In genomic region chr10:123203393-123204126, GRCh38 we compare ENCODE assay signal across 2 cellular contexts.
TF ChIP-seq lines count a peak whose summit lies in the region.

No MANE protein-coding gene starts in this region.

TF ChIP-seq in A549, 52 proteins besides CTCF, POLR2A, EP300 and RAD21:
- TF ChIP-seq EHMT2 (IDR thresholded peaks at IDR 0.05; ENCODE audit: low read depth) (no peak), ZSCAN20 (CRISPR knock-in tag; IDR thresholded peaks at IDR 0.05) (no peak), JUN (IDR thresholded peaks at IDR 0.05) (no peak), MYC (IDR thresholded peaks at IDR 0.05; ENCODE audit: borderline replicate concordance, low read length) (no peak), JUNB (IDR thresholded peaks at IDR 0.05) (peak; percentile 41; the same call in 1 of the 2 replicates), RARB (CRISPR knock-in tag; IDR thresholded peaks at IDR 0.05) (no peak), HDAC2 (IDR thresholded peaks at IDR 0.05) (no peak), ESRRA (IDR thresholded peaks at IDR 0.05; ENCODE audit: borderline replicate concordance, low read length) (no peak), NR3C1 (IDR thresholded peaks at IDR 0.05) (no peak), BHLHE40 (IDR thresholded peaks at IDR 0.05; ENCODE audit: low read depth, low read length) (no peak), SREBF2 (IDR thresholded peaks at IDR 0.05) (no peak), ZFP36 (IDR thresholded peaks at IDR 0.05; ENCODE audit: borderline replicate concordance, partially characterized antibody) (no peak), MAFK (IDR thresholded peaks at IDR 0.05; ENCODE audit: partially characterized antibody) (no peak), HEYL (CRISPR knock-in tag; IDR thresholded peaks at IDR 0.05) (no peak), CBX2 (IDR thresholded peaks at IDR 0.05; ENCODE audit: borderline replicate concordance, low read depth) (no peak), RNF2 (IDR thresholded peaks at IDR 0.05; ENCODE audit: borderline replicate concordance, low read depth) (no peak), NFE2L2 (conservative IDR thresholded peaks at IDR 0.05; ENCODE audit: low read length) (no peak), REST (IDR thresholded peaks at IDR 0.05) (no peak), ZNF302 (CRISPR knock-in tag; IDR thresholded peaks at IDR 0.05) (no peak), KDM1A (IDR thresholded peaks at IDR 0.05; ENCODE audit: low read depth) (0 out of 2 replicates have a peak, but pooled peaks have one; percentile 61), ELK1 (IDR thresholded peaks at IDR 0.05; ENCODE audit: low read depth, low read length) (no peak), POLR2AphosphoS2 (conservative IDR thresholded peaks at IDR 0.05; ENCODE audit: low read length) (no peak), FOSL2 (IDR thresholded peaks at IDR 0.05) (0 out of 2 replicates have a peak, but pooled peaks have one; percentile 15), FOSL2 (CRISPR knock-in tag; IDR thresholded peaks at IDR 0.05) (peak; percentile 61), CHD4 (IDR thresholded peaks at IDR 0.05; ENCODE audit: borderline replicate concordance) (peak; percentile 87; the same call in 1 of the 2 replicates), USF2 (IDR thresholded peaks at IDR 0.05) (no peak), ATOH8 (CRISPR knock-in tag; IDR thresholded peaks at IDR 0.05; ENCODE audit: low read depth) (no peak)

TF ChIP-seq in HepG2, 621 proteins besides CTCF, POLR2A, EP300 and RAD21 (continues in another document):
- peak; percentile 89 for TF ChIP-seq FOSL1 (CRISPR knock-in tag; IDR thresholded peaks at IDR 0.05; ENCODE audit: borderline replicate concordance)
- peak; percentile 87 for TF ChIP-seq RCOR2 (CRISPR knock-in tag; IDR thresholded peaks at IDR 0.05)
- no peak for TF ChIP-seq ZNF430 (CRISPR knock-in tag; IDR thresholded peaks at IDR 0.05)
- no peak for TF ChIP-seq PATZ1 (CRISPR knock-in tag; IDR thresholded peaks at IDR 0.05)
- TF ChIP-seq TSC22D2 (CRISPR knock-in tag; IDR thresholded peaks at IDR 0.05; ENCODE audit: borderline replicate concordance) = no peak
- peak; percentile 99 for TF ChIP-seq ZNF768 (CRISPR knock-in tag; IDR thresholded peaks at IDR 0.05)
- 0 out of 2 replicates have a peak, but pooled peaks have one; percentile 39 for TF ChIP-seq ZNF317 (CRISPR knock-in tag; IDR thresholded peaks at IDR 0.05)
- no peak for TF ChIP-seq ZNF562 (CRISPR knock-in tag; IDR thresholded peaks at IDR 0.05; ENCODE audit: borderline replicate concordance)
- TF ChIP-seq PAXIP1 (CRISPR knock-in tag; conservative IDR thresholded peaks at IDR 0.05) = peak; percentile 59
- peak; percentile 62; the same call in 1 of the 2 replicates for TF ChIP-seq TFAP4 (IDR thresholded peaks at IDR 0.05; ENCODE audit: borderline replicate concordance, low read depth)
- TF ChIP-seq DPF2 (CRISPR knock-in tag; IDR thresholded peaks at IDR 0.05; ENCODE audit: borderline replicate concordance, low read depth) = peak; percentile 64; the same call in 1 of the 2 replicates
- peak; percentile 96 for TF ChIP-seq HIC2 (CRISPR knock-in tag; IDR thresholded peaks at IDR 0.05; ENCODE audit: low read depth)
- peak; percentile 93 for TF ChIP-seq HMG20A (CRISPR knock-in tag; IDR thresholded peaks at IDR 0.05; ENCODE audit: borderline replicate concordance)
- peak; percentile 32; the same call in 1 of the 2 replicates for TF ChIP-seq ZFX (CRISPR knock-in tag; IDR thresholded peaks at IDR 0.05; ENCODE audit: low read depth)
- peak; percentile 44; the same call in 1 of the 2 replicates for TF ChIP-seq ZNF362 (CRISPR knock-in tag; IDR thresholded peaks at IDR 0.05; ENCODE audit: borderline replicate concordance)
- TF ChIP-seq CREM (IDR thresholded peaks at IDR 0.05) = peak; percentile 32; the same call in 1 of the 2 replicates
- no peak for TF ChIP-seq CREM (CRISPR knock-in tag; IDR thresholded peaks at IDR 0.05)
- TF ChIP-seq POGZ (CRISPR knock-in tag; IDR thresholded peaks at IDR 0.05) = peak; percentile 72
- peak; percentile 82 for TF ChIP-seq JUND (CRISPR knock-in tag; IDR thresholded peaks at IDR 0.05)
- TF ChIP-seq JUNB (CRISPR knock-in tag; IDR thresholded peaks at IDR 0.05; ENCODE audit: borderline replicate concordance) = peak; percentile 82; the same call in 1 of the 2 replicates
- TF ChIP-seq BCL3 (CRISPR knock-in tag; IDR thresholded peaks at IDR 0.05) = no peak
- no peak for TF ChIP-seq MEF2D (CRISPR knock-in tag; IDR thresholded peaks at IDR 0.05)
- TF ChIP-seq ZNF460 (CRISPR knock-in tag; IDR thresholded peaks at IDR 0.05; ENCODE audit: borderline replicate concordance) = no peak
- TF ChIP-seq HDAC2 (CRISPR knock-in tag; IDR thresholded peaks at IDR 0.05) = 0 out of 2 replicates have a peak, but pooled peaks have one; percentile 28
- TF ChIP-seq ZNF225 (CRISPR knock-in tag; IDR thresholded peaks at IDR 0.05) = no peak
- TF ChIP-seq DNMT3B (CRISPR knock-in tag; conservative IDR thresholded peaks at IDR 0.05) = no peak
- TF ChIP-seq ISL2 (CRISPR knock-in tag; IDR thresholded peaks at IDR 0.05) = 0 out of 2 replicates have a peak, but pooled peaks have one; percentile 24
- peak; percentile 58 for TF ChIP-seq SALL1 (CRISPR knock-in tag; IDR thresholded peaks at IDR 0.05)
- TF ChIP-seq MED1 (CRISPR knock-in tag; IDR thresholded peaks at IDR 0.05) = peak; percentile 44; the same call in 1 of the 2 replicates
- 0 out of 2 replicates have a peak, but pooled peaks have one; percentile 7 for TF ChIP-seq TARDBP (CRISPR knock-in tag; IDR thresholded peaks at IDR 0.05)
- peak; percentile 84 for TF ChIP-seq ARID5B (CRISPR knock-in tag; IDR thresholded peaks at IDR 0.05)
- TF ChIP-seq ZFP36L1 (CRISPR knock-in tag; IDR thresholded peaks at IDR 0.05) = peak; percentile 35; the same call in 1 of the 2 replicates
- peak; percentile 11 for TF ChIP-seq SKI (IDR thresholded peaks at IDR 0.05; ENCODE audit: partially characterized antibody)
- TF ChIP-seq RXRB (CRISPR knock-in tag; IDR thresholded peaks at IDR 0.05; ENCODE audit: borderline replicate concordance) = peak; percentile 72; the same call in 1 of the 2 replicates
- TF ChIP-seq FOXA1 (IDR thresholded peaks at IDR 0.05) = peak; percentile 73
- TF ChIP-seq FOXA1 (CRISPR knock-in tag; IDR thresholded peaks at IDR 0.05) = peak; percentile 91
